8 cellular contexts compared by ENCODE assay signal in genomic region chrX:40167240-40168182, GRCh38.
DNase-seq lines count a peak whose midpoint lies in the region; TF ChIP-seq lines count a peak whose summit lies in the region.

No MANE protein-coding gene starts in this region.

- peaks cover 75% of the 10 kb centered on the region for H3K27me3 ChIP-seq in NT2/D1 (ENCODE audit: insufficient read depth, insufficient read length)
- H3K27me3 ChIP-seq in neuronal stem cell (ENCODE audit: control insufficient read depth in 3 of 3, insufficient read depth in 3 of 3, low read depth in 1 of 3, low read length in 3 of 3) = peaks cover 0 to 32% (median 11%) of the 10 kb centered on the region in 3 experiments

- H2AFZ ChIP-seq in neuronal stem cell (ENCODE audit: low read length) = peak overlapping the region; percentile 40

- peak overlapping the region; percentile 39 for H3K4me3 ChIP-seq in NT2/D1 (ENCODE audit: insufficient read length, low read depth)
- peak overlapping the region; percentile 21 for H3K4me3 ChIP-seq in epithelial cell of proximal tubule (ENCODE audit: low read depth, low read length)
- H3K4me3 ChIP-seq in neuronal stem cell (ENCODE audit: low read length in 2 of 2) = peak overlapping the region in 1 of 2 donors; percentile 71

- H3K14ac ChIP-seq in neuronal stem cell (ENCODE audit: low read length) = no peak overlapping the region

- no peak for TF ChIP-seq CTCF in epithelial cell of proximal tubule (conservative IDR thresholded peaks at IDR 0.05; ENCODE audit: low read depth, low read length)

- H4K8ac ChIP-seq in neuronal stem cell (ENCODE audit: low read depth, low read length) = no peak overlapping the region

- H3K36me3 ChIP-seq in NT2/D1 (ENCODE audit: insufficient read depth, insufficient read length, low read length) = peaks cover 5% of the 10 kb centered on the region
- H3K36me3 ChIP-seq in neuronal stem cell (replicated peaks in 1 of 2; ENCODE audit: control insufficient read depth in 2 of 2, insufficient read depth in 2 of 2, low read length in 2 of 2) = no peaks in the 10 kb centered on the region

- peaks cover 2% of the 10 kb centered on the region for H3K79me1 ChIP-seq in neuronal stem cell (ENCODE audit: low read depth, low read length)

- no peak overlapping the region for H2BK15ac ChIP-seq in neuronal stem cell (ENCODE audit: low read length)

- no peak overlapping the region for H2BK12ac ChIP-seq in neuronal stem cell (ENCODE audit: low read length)

- H3K9ac ChIP-seq in NT2/D1 (ENCODE audit: insufficient read length, low read depth) (peak overlapping the region; percentile 79), neuronal stem cell (ENCODE audit: low read depth, low read length, poor library complexity) (no peak overlapping the region)

- H2BK120ac ChIP-seq in neuronal stem cell (ENCODE audit: low read depth, low read length) = no peak overlapping the region

- no peak overlapping the region for H4K91ac ChIP-seq in neuronal stem cell (ENCODE audit: low read depth, low read length, poor library complexity)

- H2BK5ac ChIP-seq in neuronal stem cell (ENCODE audit: low read length) = no peak overlapping the region

- WGBS in neuronal stem cell (ENCODE audit: extremely low coverage in 2 of 2, insufficient read length in 2 of 2, insufficient replicate concordance in 1 of 2), 2 donors = no CpG with 5 or more reads among the region's 66 CpGs

- H3K4me2 ChIP-seq in neuronal stem cell (ENCODE audit: insufficient read depth, low read length, poor library complexity, severe bottlenecking) = peak overlapping the region; percentile 34

- H3K18ac ChIP-seq in neuronal stem cell (ENCODE audit: low read length) = peak overlapping the region; percentile 89

- H3K9me3 ChIP-seq in NT2/D1 (ENCODE audit: insufficient read depth, low read length) = no peaks in the 10 kb centered on the region
- no peaks in the 10 kb centered on the region for H3K9me3 ChIP-seq in neuronal stem cell (replicated peaks in 1 of 2; ENCODE audit: control insufficient read depth in 2 of 2, insufficient read depth in 1 of 2, low read depth in 1 of 2, low read length in 2 of 2)

- no peak overlapping the region for H3K4ac ChIP-seq in neuronal stem cell (ENCODE audit: low read length)

- H2AK5ac ChIP-seq in neuronal stem cell (ENCODE audit: low read depth, low read length) = no peak overlapping the region

- peak; percentile 36 for DNase-seq in ELR (ENCODE audit: low read depth)
- no peak for DNase-seq in NT2/D1 (ENCODE audit: low read depth, low spot score)
- DNase-seq in epithelial cell of proximal tubule (ENCODE audit: low read depth) = no peak
- DNase-seq in neuronal stem cell (ENCODE audit: low spot score) = no peak
- DNase-seq in stimulated activated CD4-positive, alpha-beta T cell treated with anti-CD3 and anti-CD28 coated beads, Interleukin-2, amount 100 ng/mL, for 48 hours = no peak
- no peak for DNase-seq in stimulated activated CD4-positive, alpha-beta T cell treated with anti-CD3 and anti-CD28 coated beads, Interleukin-1b, Interleukin-23, amount 100 ng/mL, for 48 hours
- no peak for DNase-seq in mesenteric fat pad (ENCODE audit: low spot score)
- no peak for DNase-seq in activated gamma-delta T cell treated with Interleukin-2 at 50 U/mL for 16 hours

- H3K4me1 ChIP-seq in NT2/D1 (ENCODE audit: insufficient read depth, insufficient read length) = peaks cover 7% of the 10 kb centered on the region
- H3K4me1 ChIP-seq in neuronal stem cell (ENCODE audit: control insufficient read depth in 2 of 2, insufficient read depth in 1 of 2, low read depth in 1 of 2, low read length in 2 of 2) = peaks cover 6 to 13% of the 10 kb centered on the region in 2 donors

- H3K23ac ChIP-seq in neuronal stem cell (ENCODE audit: low read depth, low read length, poor library complexity) = no peak overlapping the region

- no peak overlapping the region for H3K27ac ChIP-seq in neuronal stem cell (replicated peaks; ENCODE audit: low read length)
